8 cellular contexts compared by ENCODE assay signal in genomic region chr10:26737730-26738129, GRCh38. TPM values are rescaled to one million over a fixed set of nuclear protein-coding genes. Genes with fewer than 3 reads are reported as not detected.
DNase-seq lines count a peak whose midpoint lies in the region; ATAC-seq, FAIRE-seq and TF ChIP-seq lines count a peak whose summit lies in the region.

No MANE protein-coding gene starts in this region.

- in situ Hi-C loops in KBM-7 (cut with MboI; ENCODE audit: low pct_unique_long_range_greater_than_20kb, low sequenced_read_pairs) (no loop called here), brain microvascular endothelial cell (cut with HindIII; ENCODE audit: low pct_ligation_motif_present, low sequenced_read_pairs) (no loop called here)

- H3K36me3 Mint-ChIP-seq in stimulated activated effector memory CD8-positive, alpha-beta T cell treated with anti-CD3 and anti-CD28 coated beads, Interleukin-12 subunit alpha, Interleukin-12 subunit beta, amount 100 ng/mL, for 72 hours, result peaks cover 96% of the 10 kb centered on the region

- no peaks in the 10 kb centered on the region for H3K27me3 ChIP-seq in brain microvascular endothelial cell (replicated peaks)

- H3K4me1 Mint-ChIP-seq in stimulated activated effector memory CD8-positive, alpha-beta T cell treated with anti-CD3 and anti-CD28 coated beads, Interleukin-12 subunit alpha, Interleukin-12 subunit beta, amount 100 ng/mL, for 72 hours, result peaks cover 50% of the 10 kb centered on the region

- no peaks in the 10 kb centered on the region for H3K9me3 Mint-ChIP-seq in stimulated activated effector memory CD8-positive, alpha-beta T cell treated with anti-CD3 and anti-CD28 coated beads, Interleukin-12 subunit alpha, Interleukin-12 subunit beta, amount 100 ng/mL, for 72 hours

- peak; percentile 74 for ATAC-seq in GM18517 (IDR thresholded peaks at IDR 0.05; ENCODE audit: unreplicated experiment)
- ATAC-seq in GM21576 (IDR thresholded peaks at IDR 0.05; ENCODE audit: unreplicated experiment), result peak; percentile 65
- peak; percentile 91 for ATAC-seq in stimulated activated effector memory CD8-positive, alpha-beta T cell treated with anti-CD3 and anti-CD28 coated beads, Interleukin-12 subunit alpha, Interleukin-12 subunit beta, amount 100 ng/mL, for 72 hours

- FAIRE-seq in frontal cortex (lab: Jason Lieb, UNC), result no peak

- peaks cover 27% of the 10 kb centered on the region for H3K36me3 ChIP-seq in brain microvascular endothelial cell (replicated peaks)

- H3K27ac Mint-ChIP-seq in stimulated activated effector memory CD8-positive, alpha-beta T cell treated with anti-CD3 and anti-CD28 coated beads, Interleukin-12 subunit alpha, Interleukin-12 subunit beta, amount 100 ng/mL, for 72 hours, result peak overlapping the region; percentile 99

- H3K4me3 ChIP-seq in choroid plexus epithelial cell (ENCODE audit: low read depth, low read length) (no peak overlapping the region), brain microvascular endothelial cell (ENCODE audit: low read depth, low read length) (no peak overlapping the region)

- peak overlapping the region; percentile 62 for H3K4me3 Mint-ChIP-seq in stimulated activated effector memory CD8-positive, alpha-beta T cell treated with anti-CD3 and anti-CD28 coated beads, Interleukin-12 subunit alpha, Interleukin-12 subunit beta, amount 100 ng/mL, for 72 hours

- peak; percentile 37 for DNase-seq in KBM-7
- peak; percentile 73 for DNase-seq in choroid plexus epithelial cell (ENCODE audit: low read depth)
- DNase-seq in stimulated activated effector memory CD8-positive, alpha-beta T cell treated with anti-CD3 and anti-CD28 coated beads, Interleukin-12 subunit alpha, Interleukin-12 subunit beta, amount 100 ng/mL, for 72 hours (ENCODE audit: low spot score in 2 of 2), result peak; percentile 19 to 70
- DNase-seq in brain microvascular endothelial cell, result no peak
- DNase-seq in A172 (ENCODE audit: low spot score), result no peak
- DNase-seq in frontal cortex (ENCODE audit: low spot score in 2 of 2), result no peak

- TF ChIP-seq CTCF in choroid plexus epithelial cell (conservative IDR thresholded peaks at IDR 0.05; ENCODE audit: low read depth, low read length), result no peak
- no peak for TF ChIP-seq CTCF in brain microvascular endothelial cell (IDR thresholded peaks at IDR 0.05; ENCODE audit: low read depth, low read length, missing control alignments)

- H3K27ac ChIP-seq in brain microvascular endothelial cell, result no peak overlapping the region

RNA-seq across cellular contexts. Expression of gene PDSS1, which starts 40.2 kb away (rescaled TPM):
- 19.2 and 27.5 TPM in 2 replicates for total RNA-seq in A172 (2014; rRNA removed; shearing (Covaris generic))
- total RNA-seq in frontal cortex, result 25.3 TPM

Comparison
In these comparisons a context has a peak if more than half of its experiments do, and no peak if none do; other contexts are left out.
1. DNase-seq: peak in KBM-7 (single experiment), choroid plexus epithelial cell (single experiment) and stimulated activated effector memory CD8-positive, alpha-beta T cell treated with anti-CD3 and anti-CD28 coated beads, Interleukin-12 subunit alpha, Interleukin-12 subunit beta, amount 100 ng/mL, for 72 hours (2 of 2); none in brain microvascular endothelial cell (single experiment), A172 (single experiment) and frontal cortex (0 of 2).
2. Peak in every context shown above with its lines, with median percentiles within 50 percentile points of each other: ATAC-seq.